Comparison of ENCODE assay signal across 17 cellular contexts in the genomic region with DNA sequence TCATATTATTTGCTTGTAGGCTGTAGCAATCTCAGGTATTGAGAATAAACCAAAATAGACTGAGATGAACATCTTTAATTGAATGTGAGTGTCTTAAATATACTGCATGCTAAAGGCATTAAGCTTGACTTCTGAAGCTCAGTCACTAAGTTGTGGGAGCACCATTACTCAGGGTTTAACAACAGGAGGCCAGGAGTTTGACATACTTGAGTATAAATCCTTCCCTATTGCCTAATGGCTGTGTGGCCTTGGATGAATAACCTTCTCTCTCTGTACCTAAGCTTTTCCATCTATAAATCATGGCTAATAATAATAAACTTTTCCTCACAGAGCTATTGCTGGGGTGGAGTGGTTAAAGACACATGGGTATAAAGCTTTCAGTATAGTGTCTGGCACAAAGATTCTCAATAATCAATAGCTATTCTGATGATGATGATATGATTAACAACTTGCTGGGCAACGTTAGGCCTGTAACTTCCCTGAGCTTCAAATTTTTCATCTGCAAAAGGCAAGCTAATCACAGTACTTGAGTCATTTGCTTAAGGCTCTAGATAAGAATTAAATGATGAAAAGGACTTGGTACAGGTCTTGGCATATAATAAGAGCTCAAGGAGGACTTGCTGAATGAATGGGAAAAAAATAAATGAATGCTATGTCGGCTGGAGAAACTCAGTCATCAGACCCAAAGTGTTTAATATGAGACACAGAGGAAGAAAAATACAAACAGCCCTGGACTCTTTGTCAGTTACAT.
A peak's percentile ranks its signal among the peaks of the same experiment; 100 is the strongest.
DNase-seq lines count a peak whose midpoint lies in the region; ATAC-seq, FAIRE-seq and TF ChIP-seq lines count a peak whose summit lies in the region.
"Had no signal": no experiment of that assay in that cellular context is flagged by ENCODE, and none has a peak within 500 bp of the region (broad histone marks: within the 10 kb centered on the region; RNA-seq: fewer than 3 reads in every experiment).

No MANE protein-coding gene starts in this region.

- H3K9me3 Mint-ChIP-seq in astrocyte (ENCODE audit: unreplicated experiment), result no peaks in the 10 kb centered on the region
- H3K9me3 Mint-ChIP-seq: dendritic cell treated with granulocyte-macrophage colony-stimulating factor and Interleukin-4, amounts not matched to agents 40 ng/mL and 50 ng/mL, for 4 days; T-helper 2 cell treated with Interferon-gamma antibody and Interleukin-4, amounts not matched to agents 5 μg/mL and 100 μg/mL, for 36 hours had no signal

- H3K4me1 ChIP-seq in astrocyte (ENCODE audit: insufficient read depth, low read length) (peaks cover 6% of the 10 kb centered on the region), subcutaneous abdominal adipose tissue (ENCODE audit: control insufficient read depth in 5 of 5, insufficient read depth in 5 of 5, low read length in 5 of 5) (peaks cover 0 to 4% (median 3%) of the 10 kb centered on the region in 5 donors)

- peak overlapping the region; percentile 56 for H3K4me2 ChIP-seq in astrocyte (ENCODE audit: low read length)

- no peak overlapping the region for H3K4me3 Mint-ChIP-seq in astrocyte (ENCODE audit: unreplicated experiment)
- H3K4me3 Mint-ChIP-seq: CD4-positive, CD25-positive, alpha-beta regulatory T cell; dendritic cell treated with granulocyte-macrophage colony-stimulating factor and Interleukin-4, amounts not matched to agents 40 ng/mL and 50 ng/mL, for 4 days; T-helper 2 cell treated with Interferon-gamma antibody and Interleukin-4, amounts not matched to agents 5 μg/mL and 100 μg/mL, for 36 hours had no signal

- H3K9ac ChIP-seq in astrocyte (ENCODE audit: low read length) (peak overlapping the region; percentile 14), subcutaneous abdominal adipose tissue (ENCODE audit: low read length in 5 of 5) (no peak overlapping the region)

- peak; percentile 20 for DNase-seq in GM03348 (ENCODE audit: low spot score)
- DNase-seq in astrocyte (ENCODE audit: low read depth), result peak; percentile 53
- peak; percentile 85 for DNase-seq in iris pigment epithelial cell (ENCODE audit: low read depth)
- DNase-seq in central memory CD4-positive, alpha-beta T cell, result no peak
- DNase-seq in NCI-H128 (lab: John Stamatoyannopoulos, UW; ENCODE audit: unreplicated experiment), result no peak
- DNase-seq in middle frontal gyrus (ENCODE audit: extremely low spot score, low spot score), result no peak
- DNase-seq: activated CD4-positive, alpha-beta T cell treated with anti-CD3 and anti-CD28 coated beads, Interleukin-2, amount 50 U/mL, for 48 hours; activated gamma-delta T cell; CD4-positive, CD25-positive, alpha-beta regulatory T cell; glutamatergic neuron; NCI-H1092 treated with DMSO at 0.1 percent for 48 hours; stimulated activated CD4-positive, alpha-beta T cell treated with anti-CD3 and anti-CD28 coated beads, Interleukin-15, amount 100 ng/mL, for 24 hours had no signal

- H3K36me3 Mint-ChIP-seq in astrocyte (ENCODE audit: low read depth, unreplicated experiment), result no peaks in the 10 kb centered on the region
- H3K36me3 Mint-ChIP-seq: CD4-positive, CD25-positive, alpha-beta regulatory T cell had no signal

- no peak overlapping the region for H3K27ac Mint-ChIP-seq in astrocyte (ENCODE audit: unreplicated experiment)
- H3K27ac Mint-ChIP-seq: dendritic cell treated with granulocyte-macrophage colony-stimulating factor and Interleukin-4, amounts not matched to agents 40 ng/mL and 50 ng/mL, for 4 days; T-helper 2 cell treated with Interferon-gamma antibody and Interleukin-4, amounts not matched to agents 5 μg/mL and 100 μg/mL, for 36 hours had no signal

- no peaks in the 10 kb centered on the region for H4K20me1 ChIP-seq in astrocyte (ENCODE audit: insufficient read depth, low read length)

- H3K4me3 ChIP-seq in astrocyte (ENCODE audit: insufficient read depth, low read depth, low read length) (no peak overlapping the region), subcutaneous abdominal adipose tissue (ENCODE audit: low read depth in 1 of 5, low read length in 5 of 5) (no peak overlapping the region)

- H2AFZ ChIP-seq in astrocyte (ENCODE audit: low read depth, low read length), result peak overlapping the region; percentile 53

- H3K27me3 Mint-ChIP-seq in astrocyte (ENCODE audit: low read depth, unreplicated experiment), result no peaks in the 10 kb centered on the region

- ATAC-seq in GM18517 (IDR thresholded peaks at IDR 0.05; ENCODE audit: unreplicated experiment), result no peak

- peaks cover 12% of the 10 kb centered on the region for H3K4me1 Mint-ChIP-seq in astrocyte (ENCODE audit: low read depth, unreplicated experiment)
- H3K4me1 Mint-ChIP-seq: CD4-positive, CD25-positive, alpha-beta regulatory T cell had no signal

- no peak for FAIRE-seq in astrocyte (lab: Jason Lieb, UNC)

- no peaks in the 10 kb centered on the region for H3K36me3 ChIP-seq in astrocyte (ENCODE audit: insufficient read depth, low read length)
- H3K36me3 ChIP-seq in subcutaneous abdominal adipose tissue (ENCODE audit: control insufficient read depth in 5 of 5, insufficient read depth in 5 of 5, low read length in 5 of 5), result no peaks in the 10 kb centered on the region
- H3K36me3 ChIP-seq: neutrophil had no signal

- H3K27me3 ChIP-seq in astrocyte (ENCODE audit: insufficient read depth, low read length) (no peaks in the 10 kb centered on the region), subcutaneous abdominal adipose tissue (ENCODE audit: control insufficient read depth in 5 of 5, insufficient read depth in 4 of 5, low read length in 5 of 5) (no peaks in the 10 kb centered on the region)
- H3K27me3 ChIP-seq: neutrophil had no signal

- TF ChIP-seq CTCF in astrocyte (IDR thresholded peaks at IDR 0.05; ENCODE audit: insufficient read depth, low read depth, low read length), result no peak

- no peaks in the 10 kb centered on the region for H3K79me2 ChIP-seq in astrocyte (ENCODE audit: insufficient read depth, low read length)

- H3K27ac ChIP-seq in astrocyte (ENCODE audit: low read depth, low read length) (no peak overlapping the region), subcutaneous abdominal adipose tissue (ENCODE audit: low read depth, low read length) (peak overlapping the region; percentile 38)
- H3K27ac ChIP-seq: neutrophil had no signal

- H3K9me3 ChIP-seq in astrocyte (ENCODE audit: insufficient read depth, low read depth, low read length) (no peaks in the 10 kb centered on the region), subcutaneous abdominal adipose tissue (ENCODE audit: control insufficient read depth in 5 of 5, low read length in 5 of 5) (no peaks in the 10 kb centered on the region)
- H3K9me3 ChIP-seq: neutrophil had no signal

Comparison
In these comparisons a context has a peak if more than half of its experiments do, and no peak if none do; other contexts are left out.
1. DNase-seq: peak in GM03348 (single experiment), astrocyte (single experiment) and iris pigment epithelial cell (single experiment); none in central memory CD4-positive, alpha-beta T cell (single experiment), NCI-H128 (single experiment) and middle frontal gyrus (single experiment).